ENCODE assay signal across 9 cellular contexts in genomic region chr3:197454014-197454413, GRCh38.
DNase-seq lines count a peak whose midpoint lies in the region; ATAC-seq, FAIRE-seq and TF ChIP-seq lines count a peak whose summit lies in the region.
"Had no signal": no experiment of that assay in that cellular context is flagged by ENCODE, and none has a peak within 500 bp of the region (broad histone marks: within the 10 kb centered on the region; RNA-seq: fewer than 3 reads in every experiment).

No MANE protein-coding gene starts in this region.

- peak in 3 of 4 donors; percentile 47 to 57 (median 54) for ATAC-seq in psoas muscle

- H3K27ac ChIP-seq in psoas muscle (no peak overlapping the region), prostate gland (no peak overlapping the region)
- H3K27ac ChIP-seq: uterus had no signal

- H3K27me3 ChIP-seq in bronchial epithelial cell (ENCODE audit: control insufficient read depth, insufficient read depth, low read length) (no peaks in the 10 kb centered on the region), psoas muscle (ENCODE audit: insufficient read depth in 3 of 3, low read length in 2 of 3) (peaks cover 0 to 8% (median 0%) of the 10 kb centered on the region in 3 donors), H7 (ENCODE audit: control insufficient read depth, insufficient read depth, low read length) (0 out of 2 replicates have a peak, but pooled peaks cover 1% of the 10 kb centered on the region), prostate gland (replicated peaks; ENCODE audit: insufficient read depth) (no peaks in the 10 kb centered on the region)
- H3K27me3 ChIP-seq: uterus had no signal

- H3K4me3 ChIP-seq in bronchial epithelial cell (ENCODE audit: low read depth, low read length) (no peak overlapping the region), psoas muscle (no peak overlapping the region), H7 (ENCODE audit: insufficient read depth, low read depth, low read length) (no peak overlapping the region), prostate gland (no peak overlapping the region)
- H3K4me3 ChIP-seq: uterus had no signal

- H3K9me3 ChIP-seq in psoas muscle (no peaks in the 10 kb centered on the region), prostate gland (no peaks in the 10 kb centered on the region)
- H3K9me3 ChIP-seq: uterus had no signal

- peaks cover 10% of the 10 kb centered on the region for H3K4me1 ChIP-seq in psoas muscle
- H3K4me1 ChIP-seq in prostate gland (replicated peaks): no peaks in the 10 kb centered on the region
- H3K4me1 ChIP-seq: uterus had no signal

- TF ChIP-seq CTCF in bronchial epithelial cell (IDR thresholded peaks at IDR 0.05; ENCODE audit: insufficient read depth, low read length, severe bottlenecking) (peak; percentile 43), psoas muscle (IDR thresholded peaks at IDR 0.05) (peak; percentile 54), prostate gland (IDR thresholded peaks at IDR 0.05) (peak in 2 of 4 experiments; percentile 48 to 56)

- DNase-seq in SIG-M5 treated with dmso at 0.1 percent for 504 hours (lab: John Stamatoyannopoulos, UW; ENCODE audit: unreplicated experiment) (peak; percentile 32), SIG-M5 (lab: John Stamatoyannopoulos, UW) (no peak), LHCN-M2 (ENCODE audit: low read depth) (peak; percentile 55), bronchial epithelial cell (ENCODE audit: low read depth) (peak; percentile 30), psoas muscle (no peak), NCI-H748 treated with DMSO at 0.1 percent for 48 hours (lab: John Stamatoyannopoulos, UW) (no peak), H7 (no peak), prostate gland (ENCODE audit: low spot score) (no peak)
- DNase-seq: uterus had no signal

- TF ChIP-seq POLR2A in prostate gland (IDR thresholded peaks at IDR 0.05): no peak

- 57 to 65% (median 60%) methylated on average over 3 of the region's 3 CpGs for WGBS in psoas muscle, 3 donors
- WGBS in prostate gland: 43% methylated on average over 3 of the region's 3 CpGs

- H3K36me3 ChIP-seq in bronchial epithelial cell (ENCODE audit: control insufficient read depth, insufficient read depth, low read length): no peaks in the 10 kb centered on the region
- H3K36me3 ChIP-seq in psoas muscle (ENCODE audit: insufficient read depth in 1 of 2, low read depth in 1 of 2): no peaks in the 10 kb centered on the region
- H3K36me3 ChIP-seq in H7 (replicated peaks; ENCODE audit: control insufficient read depth, insufficient read depth, low read length): no peaks in the 10 kb centered on the region
- H3K36me3 ChIP-seq in prostate gland: no peaks in the 10 kb centered on the region
- H3K36me3 ChIP-seq: uterus had no signal

- intact Hi-C loops in psoas muscle (cut with DNase I): loop anchor here (2.0 to 10.0 kb wide), 4 partner anchors 159 to 231 kb away; partner anchors contain the start of gene DLG1 (in 1 of the 2)
- intact Hi-C loops in prostate gland (cut with DNase I): no loop called here

- FAIRE-seq in bronchial epithelial cell (lab: Jason Lieb, UNC): no peak

Comparison
In these comparisons a context has a peak if more than half of its experiments do, and no peak if none do; other contexts are left out.
1. DNase-seq: peak in SIG-M5 treated with dmso at 0.1 percent for 504 hours (single experiment), LHCN-M2 (single experiment) and bronchial epithelial cell (single experiment); none in SIG-M5 (single experiment), psoas muscle (0 of 2), NCI-H748 treated with DMSO at 0.1 percent for 48 hours (single experiment), H7 (single experiment) and prostate gland (single experiment).